Comparison of ENCODE assay signal across 16 cellular contexts in genomic region chr15:92634641-92635272, GRCh38. TPM values are rescaled to one million over a fixed set of nuclear protein-coding genes. Genes with fewer than 3 reads are reported as not detected.
DNase-seq lines count a peak whose midpoint lies in the region; ATAC-seq, FAIRE-seq and TF ChIP-seq lines count a peak whose summit lies in the region.
"Had no signal": no experiment of that assay in that cellular context is flagged by ENCODE, and none has a peak within 500 bp of the region (broad histone marks: within the 10 kb centered on the region; RNA-seq: fewer than 3 reads in every experiment).

No MANE protein-coding gene starts in this region.

- no peaks in the 10 kb centered on the region for H3K27me3 Mint-ChIP-seq in activated naive CD4-positive, alpha-beta T cell treated with anti-CD3 and anti-CD28 coated beads, Interleukin-2, amount 50 U/mL, for 24 hours

- peaks cover 2% of the 10 kb centered on the region for H3K36me3 Mint-ChIP-seq in activated naive CD4-positive, alpha-beta T cell treated with anti-CD3 and anti-CD28 coated beads, Interleukin-2, amount 50 U/mL, for 24 hours

- H3F3A ChIP-seq in PC-9 (ENCODE audit: insufficient read depth, low read depth): peaks cover 52% of the 10 kb centered on the region

- H3K27me3 ChIP-seq in PC-9 (ENCODE audit: insufficient read depth, low read depth) (no peaks in the 10 kb centered on the region), right atrium auricular region (no peaks in the 10 kb centered on the region)
- H3K27me3 ChIP-seq: foreskin keratinocyte had no signal

- H3K4me2 ChIP-seq in PC-9: no peak overlapping the region

- peaks cover 3% of the 10 kb centered on the region for H3K4me1 Mint-ChIP-seq in activated naive CD4-positive, alpha-beta T cell treated with anti-CD3 and anti-CD28 coated beads, Interleukin-2, amount 50 U/mL, for 24 hours

- H3K9me3 ChIP-seq in PC-9 (ENCODE audit: insufficient read depth, low read depth) (no peaks in the 10 kb centered on the region; the same call in 1 of the 2 replicates), right atrium auricular region (peaks cover 0 to 4% of the 10 kb centered on the region in 2 donors), kidney (ENCODE audit: control insufficient read depth in 1 of 2, low read length in 2 of 2) (no peaks in the 10 kb centered on the region)

- TF ChIP-seq CTCF in PC-9 (conservative IDR thresholded peaks at IDR 0.05) (no peak), right atrium auricular region (IDR thresholded peaks at IDR 0.05) (no peak), kidney (IDR thresholded peaks at IDR 0.05; ENCODE audit: borderline replicate concordance, extremely low read depth, insufficient read depth) (no peak)

- no peaks in the 10 kb centered on the region for H3K9me2 ChIP-seq in PC-9 (ENCODE audit: insufficient read depth)

- H3K27ac ChIP-seq in PC-9: 0 out of 2 replicates have a peak overlapping the region, but pooled peaks have one; percentile 14
- H3K27ac ChIP-seq in temporal lobe (ENCODE audit: low read depth, low read length): peak overlapping the region; percentile 40
- peak overlapping the region in 1 of 2 donors; percentile 43 for H3K27ac ChIP-seq in right atrium auricular region
- no peak overlapping the region for H3K27ac ChIP-seq in kidney (ENCODE audit: low read depth in 2 of 2, low read length in 2 of 2)
- H3K27ac ChIP-seq: foreskin keratinocyte, thoracic aorta had no signal

- peaks cover 5% of the 10 kb centered on the region for H3K9me3 Mint-ChIP-seq in activated naive CD4-positive, alpha-beta T cell treated with anti-CD3 and anti-CD28 coated beads, Interleukin-2, amount 50 U/mL, for 24 hours

- peaks cover 90% of the 10 kb centered on the region for H3K79me2 ChIP-seq in PC-9 (ENCODE audit: low read depth)

- POLR2A ChIA-PET in PC-9 (lab: Charles Lee; ENCODE audit: unreplicated experiment): no interaction called here

- no peak overlapping the region for H3K4me3 Mint-ChIP-seq in activated naive CD4-positive, alpha-beta T cell treated with anti-CD3 and anti-CD28 coated beads, Interleukin-2, amount 50 U/mL, for 24 hours
- H3K4me3 Mint-ChIP-seq: activated CD4-positive, alpha-beta T cell treated with anti-CD3 and anti-CD28 coated beads for 36 hours had no signal

- H3K4me3 ChIP-seq in PC-9 (no peak overlapping the region), right atrium auricular region (no peak overlapping the region), kidney (ENCODE audit: low read length in 2 of 2) (no peak overlapping the region)
- H3K4me3 ChIP-seq: thoracic aorta had no signal

- CTCF ChIA-PET in PC-9 (lab: Charles Lee): interaction anchor here (0.5 kb wide), 1 partner anchor 21 kb away, joined by 3 read pairs; no protein-coding TSS in a partner anchor

- intact Hi-C loops in PC-9 (cut with micrococcal nuclease; ENCODE audit: unreplicated experiment): loop anchor here (5.0 kb wide), 1 partner anchor 1967 kb away; no protein-coding TSS in a partner anchor
- intact Hi-C loops in kidney (cut with DNase I): no loop called here

- no peak for DNase-seq in activated naive CD4-positive, alpha-beta T cell treated with Interleukin-2 at 50 U/mL for 16 hours
- no peak for DNase-seq in PC-9
- DNase-seq in islet precursor cell: peak; percentile 43
- no peak for DNase-seq in right atrium auricular region (ENCODE audit: low spot score)
- no peak for DNase-seq in kidney
- DNase-seq: activated CD4-positive, alpha-beta T cell treated with anti-CD3 and anti-CD28 coated beads for 36 hours; activated effector memory CD4-positive, alpha-beta T cell treated with anti-CD3 and anti-CD28 coated beads, Interleukin-2, amount 50 U/mL, for 16 hours; amniotic stem cell; foreskin keratinocyte; stimulated activated CD4-positive, alpha-beta T cell treated with anti-CD3 and anti-CD28 coated beads, Interleukin-4, amount 100 ng/mL, for 24 hours; stimulated activated CD8-positive, alpha-beta memory T cell treated with anti-CD3 and anti-CD28 coated beads, Interleukin-4, amount 100 ng/mL, for 48 hours; T1000 had no signal

- peak overlapping the region; percentile 1 for H3K27ac Mint-ChIP-seq in activated naive CD4-positive, alpha-beta T cell treated with anti-CD3 and anti-CD28 coated beads, Interleukin-2, amount 50 U/mL, for 24 hours
- H3K27ac Mint-ChIP-seq: activated CD4-positive, alpha-beta T cell treated with anti-CD3 and anti-CD28 coated beads for 36 hours had no signal

- no peaks in the 10 kb centered on the region for H4K20me1 ChIP-seq in PC-9 (ENCODE audit: insufficient read depth)

- no peak for FAIRE-seq in kidney (lab: Jason Lieb, UNC)

- no peak overlapping the region for H2AFZ ChIP-seq in PC-9

- H3K4me1 ChIP-seq in PC-9 (replicated peaks; ENCODE audit: insufficient read depth) (peaks cover 41% of the 10 kb centered on the region), right atrium auricular region (peaks cover 6 to 49% of the 10 kb centered on the region in 2 donors), kidney (ENCODE audit: control insufficient read depth in 1 of 2, insufficient read depth in 1 of 2, low read depth in 1 of 2, low read length in 2 of 2) (no peaks in the 10 kb centered on the region)
- H3K4me1 ChIP-seq: foreskin keratinocyte had no signal

- ATAC-seq in GM21723 (IDR thresholded peaks at IDR 0.05; ENCODE audit: unreplicated experiment): no peak
- ATAC-seq: activated CD4-positive, alpha-beta T cell treated with anti-CD3 and anti-CD28 coated beads for 36 hours; foreskin keratinocyte had no signal

- H3K9ac ChIP-seq in kidney (ENCODE audit: low read length in 2 of 2): no peak overlapping the region

- no TSS peak for BruUV-seq in PC-9 (replicated peaks; lab: Mats Ljungman, UMichigan)

- H3K36me3 ChIP-seq in PC-9 (ENCODE audit: low read depth) (peaks cover 21% of the 10 kb centered on the region), right atrium auricular region (peaks cover 3% of the 10 kb centered on the region), kidney (ENCODE audit: control insufficient read depth in 1 of 2, insufficient read depth in 2 of 2, low read length in 2 of 2) (no peaks in the 10 kb centered on the region)
- H3K36me3 ChIP-seq: thoracic aorta had no signal

RNA-seq across cellular contexts. Expression of gene FAM174B, which starts 20.8 kb away (rescaled TPM):
- total RNA-seq in PC-9 (2021) (77.5 and 90.3 TPM in 2 replicates), temporal lobe (9.8 TPM), right atrium auricular region (1 to 10 TPM; 6.2 to 7.1 TPM), kidney (13.8 TPM)
- 9.8 TPM for polyA plus RNA-seq in kidney (ENCODE audit: insufficient read depth, low read depth, low replicate concordance)

Comparison
In these comparisons a context has a peak if more than half of its experiments do, and no peak if none do; other contexts are left out.
1. H3K27ac ChIP-seq: peak in PC-9 (single experiment) and temporal lobe (single experiment); none in kidney (0 of 2).